ENCODE assay signal across 1 cellular context in the genomic region with DNA sequence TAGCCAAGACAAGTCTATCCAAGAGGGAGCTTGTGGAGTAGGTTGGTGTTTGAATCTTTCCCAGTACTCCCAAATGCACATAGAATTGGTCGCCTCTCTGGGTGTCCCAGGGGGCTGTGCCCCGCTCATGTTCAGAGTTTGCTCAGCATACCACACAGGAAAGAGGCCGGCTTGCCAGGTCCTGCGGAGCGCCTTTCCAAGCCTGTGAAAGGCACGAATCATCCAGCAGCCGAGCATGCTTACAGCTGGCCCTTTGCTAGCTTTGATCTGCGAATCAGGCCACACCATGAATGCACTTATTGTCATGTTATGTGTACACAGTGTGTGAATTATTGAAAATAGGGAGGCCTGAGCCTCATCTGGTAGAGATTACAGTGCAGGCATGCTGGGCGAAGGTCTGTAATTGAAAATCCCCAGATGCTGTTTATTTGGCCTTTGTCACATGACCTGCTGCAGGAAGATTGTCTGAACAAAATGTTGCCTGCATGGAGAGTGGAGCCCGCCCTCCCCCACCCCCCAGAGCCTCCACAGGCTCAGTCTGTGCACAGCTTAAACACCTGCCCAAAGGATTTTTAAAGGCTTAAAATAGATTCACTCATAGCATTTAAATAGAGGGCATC.
A peak's percentile ranks its signal among the peaks of the same experiment; 100 is the strongest.
TF ChIP-seq lines count a peak whose summit lies in the region.

No MANE protein-coding gene starts in this region.

TF ChIP-seq in HepG2, 621 proteins besides CTCF, POLR2A, EP300 and RAD21 (continued from another document):
- TF ChIP-seq, protein P1, sequence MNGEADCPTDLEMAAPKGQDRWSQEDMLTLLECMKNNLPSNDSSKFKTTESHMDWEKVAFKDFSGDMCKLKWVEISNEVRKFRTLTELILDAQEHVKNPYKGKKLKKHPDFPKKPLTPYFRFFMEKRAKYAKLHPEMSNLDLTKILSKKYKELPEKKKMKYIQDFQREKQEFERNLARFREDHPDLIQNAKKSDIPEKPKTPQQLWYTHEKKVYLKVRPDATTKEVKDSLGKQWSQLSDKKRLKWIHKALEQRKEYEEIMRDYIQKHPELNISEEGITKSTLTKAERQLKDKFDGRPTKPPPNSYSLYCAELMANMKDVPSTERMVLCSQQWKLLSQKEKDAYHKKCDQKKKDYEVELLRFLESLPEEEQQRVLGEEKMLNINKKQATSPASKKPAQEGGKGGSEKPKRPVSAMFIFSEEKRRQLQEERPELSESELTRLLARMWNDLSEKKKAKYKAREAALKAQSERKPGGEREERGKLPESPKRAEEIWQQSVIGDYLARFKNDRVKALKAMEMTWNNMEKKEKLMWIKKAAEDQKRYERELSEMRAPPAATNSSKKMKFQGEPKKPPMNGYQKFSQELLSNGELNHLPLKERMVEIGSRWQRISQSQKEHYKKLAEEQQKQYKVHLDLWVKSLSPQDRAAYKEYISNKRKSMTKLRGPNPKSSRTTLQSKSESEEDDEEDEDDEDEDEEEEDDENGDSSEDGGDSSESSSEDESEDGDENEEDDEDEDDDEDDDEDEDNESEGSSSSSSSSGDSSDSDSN (CRISPR knock-in tag; IDR thresholded peaks at IDR 0.05), result peak; percentile 81
- TF ChIP-seq, protein P2, sequence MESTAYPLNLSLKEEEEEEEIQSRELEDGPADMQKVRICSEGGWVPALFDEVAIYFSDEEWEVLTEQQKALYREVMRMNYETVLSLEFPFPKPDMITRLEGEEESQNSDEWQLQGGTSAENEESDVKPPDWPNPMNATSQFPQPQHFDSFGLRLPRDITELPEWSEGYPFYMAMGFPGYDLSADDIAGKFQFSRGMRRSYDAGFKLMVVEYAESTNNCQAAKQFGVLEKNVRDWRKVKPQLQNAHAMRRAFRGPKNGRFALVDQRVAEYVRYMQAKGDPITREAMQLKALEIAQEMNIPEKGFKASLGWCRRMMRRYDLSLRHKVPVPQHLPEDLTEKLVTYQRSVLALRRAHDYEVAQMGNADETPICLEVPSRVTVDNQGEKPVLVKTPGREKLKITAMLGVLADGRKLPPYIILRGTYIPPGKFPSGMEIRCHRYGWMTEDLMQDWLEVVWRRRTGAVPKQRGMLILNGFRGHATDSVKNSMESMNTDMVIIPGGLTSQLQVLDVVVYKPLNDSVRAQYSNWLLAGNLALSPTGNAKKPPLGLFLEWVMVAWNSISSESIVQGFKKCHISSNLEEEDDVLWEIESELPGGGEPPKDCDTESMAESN (CRISPR knock-in tag; conservative IDR thresholded peaks at IDR 0.05), result no peak
- no peak for TF ChIP-seq ZSCAN30 (CRISPR knock-in tag; IDR thresholded peaks at IDR 0.05)
- TF ChIP-seq SKI (IDR thresholded peaks at IDR 0.05; ENCODE audit: partially characterized antibody), result no peak
- no peak for TF ChIP-seq SNAI1 (CRISPR knock-in tag; IDR thresholded peaks at IDR 0.05; ENCODE audit: borderline replicate concordance)
- TF ChIP-seq, protein P3, sequence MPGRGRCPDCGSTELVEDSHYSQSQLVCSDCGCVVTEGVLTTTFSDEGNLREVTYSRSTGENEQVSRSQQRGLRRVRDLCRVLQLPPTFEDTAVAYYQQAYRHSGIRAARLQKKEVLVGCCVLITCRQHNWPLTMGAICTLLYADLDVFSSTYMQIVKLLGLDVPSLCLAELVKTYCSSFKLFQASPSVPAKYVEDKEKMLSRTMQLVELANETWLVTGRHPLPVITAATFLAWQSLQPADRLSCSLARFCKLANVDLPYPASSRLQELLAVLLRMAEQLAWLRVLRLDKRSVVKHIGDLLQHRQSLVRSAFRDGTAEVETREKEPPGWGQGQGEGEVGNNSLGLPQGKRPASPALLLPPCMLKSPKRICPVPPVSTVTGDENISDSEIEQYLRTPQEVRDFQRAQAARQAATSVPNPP (CRISPR knock-in tag; IDR thresholded peaks at IDR 0.05), result peak; percentile 68; the same call in 1 of the 2 replicates
- no peak for TF ChIP-seq ZNF496 (CRISPR knock-in tag; IDR thresholded peaks at IDR 0.05; ENCODE audit: insufficient replicate concordance)
- TF ChIP-seq ZFP36L2 (CRISPR knock-in tag; IDR thresholded peaks at IDR 0.05), result 0 out of 2 replicates have a peak, but pooled peaks have one; percentile 23
- TF ChIP-seq, protein P4, sequence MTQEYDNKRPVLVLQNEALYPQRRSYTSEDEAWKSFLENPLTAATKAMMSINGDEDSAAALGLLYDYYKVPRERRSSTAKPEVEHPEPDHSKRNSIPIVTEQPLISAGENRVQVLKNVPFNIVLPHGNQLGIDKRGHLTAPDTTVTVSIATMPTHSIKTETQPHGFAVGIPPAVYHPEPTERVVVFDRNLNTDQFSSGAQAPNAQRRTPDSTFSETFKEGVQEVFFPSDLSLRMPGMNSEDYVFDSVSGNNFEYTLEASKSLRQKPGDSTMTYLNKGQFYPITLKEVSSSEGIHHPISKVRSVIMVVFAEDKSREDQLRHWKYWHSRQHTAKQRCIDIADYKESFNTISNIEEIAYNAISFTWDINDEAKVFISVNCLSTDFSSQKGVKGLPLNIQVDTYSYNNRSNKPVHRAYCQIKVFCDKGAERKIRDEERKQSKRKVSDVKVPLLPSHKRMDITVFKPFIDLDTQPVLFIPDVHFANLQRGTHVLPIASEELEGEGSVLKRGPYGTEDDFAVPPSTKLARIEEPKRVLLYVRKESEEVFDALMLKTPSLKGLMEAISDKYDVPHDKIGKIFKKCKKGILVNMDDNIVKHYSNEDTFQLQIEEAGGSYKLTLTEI (CRISPR knock-in tag; conservative IDR thresholded peaks at IDR 0.05), result no peak
- TF ChIP-seq, protein P5, sequence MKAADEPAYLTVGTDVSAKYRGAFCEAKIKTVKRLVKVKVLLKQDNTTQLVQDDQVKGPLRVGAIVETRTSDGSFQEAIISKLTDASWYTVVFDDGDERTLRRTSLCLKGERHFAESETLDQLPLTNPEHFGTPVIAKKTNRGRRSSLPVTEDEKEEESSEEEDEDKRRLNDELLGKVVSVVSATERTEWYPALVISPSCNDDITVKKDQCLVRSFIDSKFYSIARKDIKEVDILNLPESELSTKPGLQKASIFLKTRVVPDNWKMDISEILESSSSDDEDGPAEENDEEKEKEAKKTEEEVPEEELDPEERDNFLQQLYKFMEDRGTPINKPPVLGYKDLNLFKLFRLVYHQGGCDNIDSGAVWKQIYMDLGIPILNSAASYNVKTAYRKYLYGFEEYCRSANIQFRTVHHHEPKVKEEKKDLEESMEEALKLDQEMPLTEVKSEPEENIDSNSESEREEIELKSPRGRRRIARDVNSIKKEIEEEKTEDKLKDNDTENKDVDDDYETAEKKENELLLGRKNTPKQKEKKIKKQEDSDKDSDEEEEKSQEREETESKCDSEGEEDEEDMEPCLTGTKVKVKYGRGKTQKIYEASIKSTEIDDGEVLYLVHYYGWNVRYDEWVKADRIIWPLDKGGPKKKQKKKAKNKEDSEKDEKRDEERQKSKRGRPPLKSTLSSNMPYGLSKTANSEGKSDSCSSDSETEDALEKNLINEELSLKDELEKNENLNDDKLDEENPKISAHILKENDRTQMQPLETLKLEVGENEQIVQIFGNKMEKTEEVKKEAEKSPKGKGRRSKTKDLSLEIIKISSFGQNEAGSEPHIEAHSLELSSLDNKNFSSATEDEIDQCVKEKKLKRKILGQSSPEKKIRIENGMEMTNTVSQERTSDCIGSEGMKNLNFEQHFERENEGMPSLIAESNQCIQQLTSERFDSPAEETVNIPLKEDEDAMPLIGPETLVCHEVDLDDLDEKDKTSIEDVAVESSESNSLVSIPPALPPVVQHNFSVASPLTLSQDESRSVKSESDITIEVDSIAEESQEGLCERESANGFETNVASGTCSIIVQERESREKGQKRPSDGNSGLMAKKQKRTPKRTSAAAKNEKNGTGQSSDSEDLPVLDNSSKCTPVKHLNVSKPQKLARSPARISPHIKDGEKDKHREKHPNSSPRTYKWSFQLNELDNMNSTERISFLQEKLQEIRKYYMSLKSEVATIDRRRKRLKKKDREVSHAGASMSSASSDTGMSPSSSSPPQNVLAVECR (CRISPR knock-in tag; IDR thresholded peaks at IDR 0.05; ENCODE audit: borderline replicate concordance), result peak; percentile 64; the same call in 1 of the 2 replicates
- TF ChIP-seq ZNF558 (CRISPR knock-in tag; IDR thresholded peaks at IDR 0.05; ENCODE audit: borderline replicate concordance), result no peak
- no peak for TF ChIP-seq MLLT10 (CRISPR knock-in tag; IDR thresholded peaks at IDR 0.05)
- TF ChIP-seq ZNF251 (CRISPR knock-in tag; IDR thresholded peaks at IDR 0.05), result no peak
- no peak for TF ChIP-seq DNMT3B (CRISPR knock-in tag; conservative IDR thresholded peaks at IDR 0.05)
- peak; percentile 55; the same call in 1 of the 2 replicates for TF ChIP-seq ZBTB21 (CRISPR knock-in tag; IDR thresholded peaks at IDR 0.05)
- no peak for TF ChIP-seq ZNF546 (CRISPR knock-in tag; conservative IDR thresholded peaks at IDR 0.05)
- no peak for TF ChIP-seq CHD4 (IDR thresholded peaks at IDR 0.05; ENCODE audit: borderline replicate concordance, low read length)
- TF ChIP-seq HDAC1 (CRISPR knock-in tag; IDR thresholded peaks at IDR 0.05), result peak; percentile 92
- peak; percentile 72; the same call in 1 of the 2 replicates for TF ChIP-seq ARNTL (CRISPR knock-in tag; IDR thresholded peaks at IDR 0.05)
- TF ChIP-seq, protein P6, sequence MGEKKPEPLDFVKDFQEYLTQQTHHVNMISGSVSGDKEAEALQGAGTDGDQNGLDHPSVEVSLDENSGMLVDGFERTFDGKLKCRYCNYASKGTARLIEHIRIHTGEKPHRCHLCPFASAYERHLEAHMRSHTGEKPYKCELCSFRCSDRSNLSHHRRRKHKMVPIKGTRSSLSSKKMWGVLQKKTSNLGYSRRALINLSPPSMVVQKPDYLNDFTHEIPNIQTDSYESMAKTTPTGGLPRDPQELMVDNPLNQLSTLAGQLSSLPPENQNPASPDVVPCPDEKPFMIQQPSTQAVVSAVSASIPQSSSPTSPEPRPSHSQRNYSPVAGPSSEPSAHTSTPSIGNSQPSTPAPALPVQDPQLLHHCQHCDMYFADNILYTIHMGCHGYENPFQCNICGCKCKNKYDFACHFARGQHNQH (CRISPR knock-in tag; IDR thresholded peaks at IDR 0.05), result peak; percentile 83; the same call in 1 of the 2 replicates
- TF ChIP-seq PITX1 (CRISPR knock-in tag; IDR thresholded peaks at IDR 0.05), result peak; percentile 82
- TF ChIP-seq SMAD3 (CRISPR knock-in tag; IDR thresholded peaks at IDR 0.05), result 0 out of 2 replicates have a peak, but pooled peaks have one; percentile 78
- TF ChIP-seq, protein P7, sequence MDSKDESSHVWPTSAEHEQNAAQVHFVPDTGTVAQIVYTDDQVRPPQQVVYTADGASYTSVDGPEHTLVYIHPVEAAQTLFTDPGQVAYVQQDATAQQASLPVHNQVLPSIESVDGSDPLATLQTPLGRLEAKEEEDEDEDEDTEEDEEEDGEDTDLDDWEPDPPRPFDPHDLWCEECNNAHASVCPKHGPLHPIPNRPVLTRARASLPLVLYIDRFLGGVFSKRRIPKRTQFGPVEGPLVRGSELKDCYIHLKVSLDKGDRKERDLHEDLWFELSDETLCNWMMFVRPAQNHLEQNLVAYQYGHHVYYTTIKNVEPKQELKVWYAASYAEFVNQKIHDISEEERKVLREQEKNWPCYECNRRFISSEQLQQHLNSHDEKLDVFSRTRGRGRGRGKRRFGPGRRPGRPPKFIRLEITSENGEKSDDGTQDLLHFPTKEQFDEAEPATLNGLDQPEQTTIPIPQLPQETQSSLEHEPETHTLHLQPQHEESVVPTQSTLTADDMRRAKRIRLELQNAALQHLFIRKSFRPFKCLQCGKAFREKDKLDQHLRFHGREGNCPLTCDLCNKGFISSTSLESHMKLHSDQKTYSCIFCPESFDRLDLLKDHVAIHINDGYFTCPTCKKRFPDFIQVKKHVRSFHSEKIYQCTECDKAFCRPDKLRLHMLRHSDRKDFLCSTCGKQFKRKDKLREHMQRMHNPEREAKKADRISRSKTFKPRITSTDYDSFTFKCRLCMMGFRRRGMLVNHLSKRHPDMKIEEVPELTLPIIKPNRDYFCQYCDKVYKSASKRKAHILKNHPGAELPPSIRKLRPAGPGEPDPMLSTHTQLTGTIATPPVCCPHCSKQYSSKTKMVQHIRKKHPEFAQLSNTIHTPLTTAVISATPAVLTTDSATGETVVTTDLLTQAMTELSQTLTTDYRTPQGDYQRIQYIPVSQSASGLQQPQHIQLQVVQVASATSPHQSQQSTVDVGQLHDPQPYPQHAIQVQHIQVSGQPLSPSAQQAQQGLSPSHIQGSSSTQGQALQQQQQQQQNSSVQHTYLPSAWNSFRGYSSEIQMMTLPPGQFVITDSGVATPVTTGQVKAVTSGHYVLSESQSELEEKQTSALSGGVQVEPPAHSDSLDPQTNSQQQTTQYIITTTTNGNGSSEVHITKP (CRISPR knock-in tag; IDR thresholded peaks at IDR 0.05; ENCODE audit: low read depth), result no peak
- no peak for TF ChIP-seq ZNF775 (CRISPR knock-in tag; IDR thresholded peaks at IDR 0.05; ENCODE audit: borderline replicate concordance)
- no peak for TF ChIP-seq SAFB2 (CRISPR knock-in tag; IDR thresholded peaks at IDR 0.05; ENCODE audit: borderline replicate concordance, low read depth)
- no peak for TF ChIP-seq NFYC (CRISPR knock-in tag; IDR thresholded peaks at IDR 0.05)
- peak; percentile 93 for TF ChIP-seq TCF7 (IDR thresholded peaks at IDR 0.05; ENCODE audit: low read depth)
- no peak for TF ChIP-seq NAIF1 (CRISPR knock-in tag; IDR thresholded peaks at IDR 0.05; ENCODE audit: borderline replicate concordance)
- no peak for TF ChIP-seq HNRNPUL1 (IDR thresholded peaks at IDR 0.05; ENCODE audit: low read depth, low read length)
- TF ChIP-seq ZBTB3 (CRISPR knock-in tag; IDR thresholded peaks at IDR 0.05; ENCODE audit: borderline replicate concordance, low read depth), result no peak
- TF ChIP-seq ZNF431 (CRISPR knock-in tag; IDR thresholded peaks at IDR 0.05; ENCODE audit: borderline replicate concordance, low read depth), result no peak; the same call in 1 of the 2 replicates
- TF ChIP-seq ZSCAN12 (CRISPR knock-in tag; IDR thresholded peaks at IDR 0.05), result no peak
- TF ChIP-seq ZC3H4 (CRISPR knock-in tag; IDR thresholded peaks at IDR 0.05; ENCODE audit: borderline replicate concordance), result no peak; the same call in 1 of the 2 replicates
- peak; percentile 72; the same call in 1 of the 2 replicates for TF ChIP-seq CBX5 (CRISPR knock-in tag; IDR thresholded peaks at IDR 0.05; ENCODE audit: borderline replicate concordance)
- peak; percentile 37; the same call in 1 of the 2 replicates for TF ChIP-seq GABPB1 (CRISPR knock-in tag; IDR thresholded peaks at IDR 0.05)
- no peak for TF ChIP-seq TBL1XR1 (IDR thresholded peaks at IDR 0.05; ENCODE audit: borderline replicate concordance, low read length, partially characterized antibody)
- peak; percentile 70; the same call in 1 of the 2 replicates for TF ChIP-seq KDM2A (CRISPR knock-in tag; IDR thresholded peaks at IDR 0.05; ENCODE audit: borderline replicate concordance, low read depth)
- TF ChIP-seq HNF4G (IDR thresholded peaks at IDR 0.05; ENCODE audit: borderline replicate concordance, low read depth, low read length), result peak; percentile 76
- TF ChIP-seq HNF4G (CRISPR knock-in tag; IDR thresholded peaks at IDR 0.05; ENCODE audit: borderline replicate concordance, low read depth), result peak; percentile 54; the same call in 1 of the 2 replicates
- 0 out of 2 replicates have a peak, but pooled peaks have one; percentile 38 for TF ChIP-seq ZMAT3 (CRISPR knock-in tag; conservative IDR thresholded peaks at IDR 0.05)
- TF ChIP-seq MTF2 (CRISPR knock-in tag; IDR thresholded peaks at IDR 0.05; ENCODE audit: borderline replicate concordance), result no peak
- TF ChIP-seq, protein P8, sequence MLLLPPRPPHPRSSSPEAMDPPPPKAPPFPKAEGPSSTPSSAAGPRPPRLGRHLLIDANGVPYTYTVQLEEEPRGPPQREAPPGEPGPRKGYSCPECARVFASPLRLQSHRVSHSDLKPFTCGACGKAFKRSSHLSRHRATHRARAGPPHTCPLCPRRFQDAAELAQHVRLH (CRISPR knock-in tag; IDR thresholded peaks at IDR 0.05; ENCODE audit: borderline replicate concordance, low read depth), result peak; percentile 80; the same call in 1 of the 2 replicates
- TF ChIP-seq ZFP41 (CRISPR knock-in tag; IDR thresholded peaks at IDR 0.05; ENCODE audit: borderline replicate concordance), result no peak
- TF ChIP-seq JARID2 (CRISPR knock-in tag; IDR thresholded peaks at IDR 0.05; ENCODE audit: insufficient replicate concordance), result no peak
- TF ChIP-seq MIXL1 (CRISPR knock-in tag; IDR thresholded peaks at IDR 0.05), result peak; percentile 96
